Comparison of ENCODE assay signal across 8 cellular contexts in the genomic region with DNA sequence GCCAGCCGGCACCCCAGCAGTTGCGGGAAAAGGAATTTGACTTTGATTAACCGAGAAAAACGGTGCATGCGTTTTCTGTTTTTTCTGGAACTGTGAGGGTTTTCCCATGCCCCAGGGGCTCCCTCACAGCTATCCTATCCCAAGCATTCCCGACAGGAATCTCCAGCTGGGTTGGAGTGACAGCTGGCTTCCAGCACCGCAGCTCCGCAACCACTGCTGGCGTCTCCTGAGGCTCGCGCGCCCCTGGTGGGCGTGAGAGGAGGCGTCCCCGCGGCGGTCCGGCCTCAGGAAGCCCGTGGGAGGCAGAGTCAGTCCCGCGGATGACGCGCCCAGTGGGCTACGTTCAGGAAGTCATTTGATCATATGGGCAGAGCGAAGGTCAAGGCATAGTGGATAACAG.
DNase-seq lines count a peak whose midpoint lies in the region; ATAC-seq, FAIRE-seq and TF ChIP-seq lines count a peak whose summit lies in the region.
"Not testable (repeated sequence)": the region's sequence is repeated elsewhere in the genome, so short reads cannot be mapped to it uniquely, and the experiment has no call there.

No MANE protein-coding gene starts in this region.

- 0 out of 2 replicates have a peak overlapping the region, but pooled peaks have one; percentile 34 for H3K4me3 ChIP-seq in GM23338
- not testable (repeated sequence) for H3K4me3 ChIP-seq in SK-N-SH (ENCODE audit: low read depth in 2 of 2, low read length in 1 of 2); HepG2 (replicated peaks in 1 of 3; ENCODE audit: insufficient read depth in 1 of 3, low read depth in 2 of 3, low read length in 3 of 3); aorta (ENCODE audit: low read length in 2 of 2)
- H3K4me3 ChIP-seq in heart right ventricle: peak overlapping the region in 1 of 10 donors; percentile 26

- H3K79me2 ChIP-seq in GM23338 (replicated peaks; ENCODE audit: insufficient read depth); SK-N-SH (ENCODE audit: insufficient read depth); HepG2 (ENCODE audit: insufficient read depth, low read length): not testable (repeated sequence)

- H3K36me3 ChIP-seq in GM23338 (ENCODE audit: insufficient read depth); SK-N-SH (replicated peaks in 1 of 2; ENCODE audit: control insufficient read depth in 1 of 2, insufficient read depth in 2 of 2, low read length in 1 of 2); heart right ventricle; HepG2 (replicated peaks in 1 of 2; ENCODE audit: control insufficient read depth in 1 of 2, insufficient read depth in 2 of 2, low read length in 2 of 2); aorta (ENCODE audit: control insufficient read depth in 1 of 2, insufficient read depth in 2 of 2, low read length in 1 of 2): not testable (repeated sequence)

- peaks cover 21% of the 10 kb centered on the region for H3K27me3 Mint-ChIP-seq in GM23338 (ENCODE audit: insufficient read depth, low read depth, poor library complexity)

- intact Hi-C loops in heart right ventricle (cut with DNase I); HepG2 (cut with micrococcal nuclease; ENCODE audit: unreplicated experiment); aorta (cut with DNase I): not testable (repeated sequence)

- FAIRE-seq in HepG2 (lab: Jason Lieb, UNC): not testable (repeated sequence)

- TF ChIP-seq CTCF in GM23338 (conservative IDR thresholded peaks at IDR 0.05; ENCODE audit: low read depth in 2 of 2) (peak; percentile 34 to 38), SK-N-SH (IDR thresholded peaks at IDR 0.05) (peak; percentile 45), heart right ventricle (IDR thresholded peaks at IDR 0.05) (peak in 7 of 9 donors; percentile 26 to 53 (median 34)), HepG2 (CRISPR knock-in tag; IDR thresholded peaks at IDR 0.05) (peak; percentile 25)
- TF ChIP-seq CTCF in omental fat pad (IDR thresholded peaks at IDR 0.05): not testable (repeated sequence)

- TF ChIP-seq RAD21 in SK-N-SH (IDR thresholded peaks at IDR 0.05; ENCODE audit: low read length); HepG2 (CRISPR knock-in tag; IDR thresholded peaks at IDR 0.05): not testable (repeated sequence)

- in situ Hi-C loops in HepG2 (cut with HindIII; ENCODE audit: extremely low pct_ligation_motif_present, low pct_unique_long_range_greater_than_20kb): not testable (repeated sequence)

- H3K4me1 ChIP-seq in GM23338 (ENCODE audit: insufficient read depth): peaks cover 13% of the 10 kb centered on the region
- H3K4me1 ChIP-seq in SK-N-SH (ENCODE audit: control insufficient read depth in 1 of 2, insufficient read depth in 2 of 2, low read depth in 1 of 2, low read length in 1 of 2); heart right ventricle; HepG2 (ENCODE audit: insufficient read depth, low read length); aorta (ENCODE audit: control insufficient read depth in 1 of 2, insufficient read depth in 2 of 2, low read length in 2 of 2): not testable (repeated sequence)

- not testable (repeated sequence) for H3F3A ChIP-seq in GM23338 (replicated peaks; ENCODE audit: low read depth); SK-N-SH (replicated peaks; ENCODE audit: insufficient read depth)

- POLR2A ChIA-PET in SK-N-SH (lab: Yijun Ruan, JAX); HepG2 (lab: Yijun Ruan, JAX): not testable (repeated sequence)

- not testable (repeated sequence) for H3K36me3 Mint-ChIP-seq in GM23338 (ENCODE audit: low read depth)

- 3% methylated on average over 13 of the region's 25 CpGs for WGBS in SK-N-SH (ENCODE audit: low lambda C conversion rate)
- 18 to 27% methylated on average over 17 to 19 of the region's 25 CpGs for WGBS in heart right ventricle, 2 donors
- WGBS in HepG2 (ENCODE audit: low lambda C conversion rate): 9% methylated on average over 9 of the region's 25 CpGs
- 19 to 23% methylated on average over 16 to 21 of the region's 25 CpGs for WGBS in aorta, 2 donors

- TF ChIP-seq EP300 in SK-N-SH (IDR thresholded peaks at IDR 0.05; ENCODE audit: borderline replicate concordance in 1 of 2, low read depth in 1 of 2, low read length in 1 of 2); HepG2 (IDR thresholded peaks at IDR 0.05; ENCODE audit: low read depth in 2 of 2, low read length in 2 of 2); HepG2 (CRISPR knock-in tag; IDR thresholded peaks at IDR 0.05; ENCODE audit: borderline replicate concordance): not testable (repeated sequence)

- not testable (repeated sequence) for H3K27ac ChIP-seq in GM23338 (ENCODE audit: low read depth); SK-N-SH (ENCODE audit: low read depth in 2 of 2, low read length in 1 of 2); heart right ventricle; HepG2 (ENCODE audit: extremely low read length, insufficient read depth, low read length); aorta (ENCODE audit: low read depth in 1 of 2, low read length in 2 of 2)

- CTCF ChIA-PET in SK-N-SH (lab: Yijun Ruan, JAX); HepG2 (lab: Yijun Ruan, JAX; ENCODE audit: low intra/inter-chr PET ratio, low total read pairs): not testable (repeated sequence)

- not testable (repeated sequence) for H3K9me3 ChIP-seq in SK-N-SH; heart right ventricle; HepG2 (ENCODE audit: low read length); aorta (ENCODE audit: control insufficient read depth, low read length)

- not testable (repeated sequence) for TF ChIP-seq POLR2A in HepG2 (IDR thresholded peaks at IDR 0.05; ENCODE audit: insufficient read depth in 1 of 2, low read depth in 2 of 2, low read length in 2 of 2)

- BruUV-seq in HepG2 (replicated peaks; lab: Mats Ljungman, UMichigan): not testable (repeated sequence)

- ATAC-seq in GM23338 (peak; percentile 94), heart right ventricle (peak; percentile 78 to 95 (median 92)), HepG2 (peak; percentile 100), omental fat pad (ENCODE audit: low FRiP score) (peak; percentile 64), aorta (ENCODE audit: low FRiP score) (peak; percentile 64)

- H3K27me3 ChIP-seq in GM23338 (ENCODE audit: insufficient read depth): peaks cover 54% of the 10 kb centered on the region
- peaks cover 10% of the 10 kb centered on the region; the same call in 1 of the 2 replicates for H3K27me3 ChIP-seq in SK-N-SH (ENCODE audit: insufficient read depth)
- H3K27me3 ChIP-seq in heart right ventricle; HepG2 (ENCODE audit: control insufficient read depth in 1 of 2, insufficient read depth in 2 of 2, low read length in 2 of 2); aorta (ENCODE audit: control insufficient read depth in 1 of 2, insufficient read depth in 2 of 2, low read length in 1 of 2): not testable (repeated sequence)

- H3K9me3 Mint-ChIP-seq in GM23338: peaks cover 41% of the 10 kb centered on the region

- not testable (repeated sequence) for H4K20me1 ChIP-seq in GM23338 (replicated peaks; ENCODE audit: insufficient read depth); SK-N-SH (ENCODE audit: insufficient read depth); HepG2 (ENCODE audit: insufficient read depth, low read length)

- peaks cover 31% of the 10 kb centered on the region for H3K4me1 Mint-ChIP-seq in GM23338

- not testable (repeated sequence) for H2AFZ ChIP-seq in GM23338; SK-N-SH (ENCODE audit: low read depth); HepG2 (ENCODE audit: low read length)

- not testable (repeated sequence) for H3K9me2 ChIP-seq in GM23338 (ENCODE audit: insufficient read depth); SK-N-SH

- H3K9ac ChIP-seq in SK-N-SH; HepG2 (ENCODE audit: insufficient read depth, low read depth, low read length): not testable (repeated sequence)

- peak overlapping the region; percentile 17; the same call in 1 of the 3 replicates for H3K4me3 Mint-ChIP-seq in GM23338

- H3K27ac Mint-ChIP-seq in GM23338: not testable (repeated sequence)

- H3K4me2 ChIP-seq in GM23338 (peak overlapping the region; percentile 58; the same call in 1 of the 2 replicates), SK-N-SH (peak overlapping the region; percentile 44; the same call in 1 of the 2 replicates)
- not testable (repeated sequence) for H3K4me2 ChIP-seq in HepG2 (ENCODE audit: low read depth, low read length)

- DNase-seq in GM23338 (ENCODE audit: low spot score): peak; percentile 66
- peak; percentile 6 to 21 for DNase-seq in NCI-H1930 (lab: John Stamatoyannopoulos, UW)
- not testable (repeated sequence) for DNase-seq in SK-N-SH; omental fat pad (ENCODE audit: low spot score)
- peak; percentile 55 for DNase-seq in ecto neural progenitor cell (ENCODE audit: low spot score)
- DNase-seq in heart right ventricle: peak; percentile 19 to 25
- peak; percentile 0 for DNase-seq in HepG2 (ENCODE audit: low spot score)
- peak in 1 of 2 donors; percentile 72 for DNase-seq in aorta

TF ChIP-seq in HepG2, 621 proteins besides CTCF, POLR2A, EP300 and RAD21:
- peak; percentile 8; the same call in 1 of the 2 replicates for TF ChIP-seq STAG1 (CRISPR knock-in tag; IDR thresholded peaks at IDR 0.05)
